In genomic region chr1:40363721-40364120, GRCh38 we compare ENCODE assay signal across 9 cellular contexts. TPM values are rescaled to one million over a fixed set of nuclear protein-coding genes. Genes with fewer than 3 reads are reported as not detected.
A peak's percentile ranks its signal among the peaks of the same experiment; 100 is the strongest.
DNase-seq lines count a peak whose midpoint lies in the region; ATAC-seq and TF ChIP-seq lines count a peak whose summit lies in the region.
"Had no signal": no experiment of that assay in that cellular context is flagged by ENCODE, and none has a peak within 500 bp of the region (broad histone marks: within the 10 kb centered on the region; RNA-seq: fewer than 3 reads in every experiment).

No MANE protein-coding gene starts in this region.

- no peaks in the 10 kb centered on the region for H3K36me3 ChIP-seq in BE2C
- no peaks in the 10 kb centered on the region for H3K36me3 ChIP-seq in suprapubic skin
- H3K36me3 ChIP-seq: left lung had no signal

- ATAC-seq in GM18861 (IDR thresholded peaks at IDR 0.05; ENCODE audit: unreplicated experiment) (peak; percentile 94), HG02840 (IDR thresholded peaks at IDR 0.05; ENCODE audit: low FRiP score, unreplicated experiment) (peak; percentile 88), SK-N-SH treated with all-trans-retinoic acid at 6 μM for 48 hours (peak; percentile 51; the same call in 1 of the 3 replicates), right cardiac atrium (no peak)
- ATAC-seq: left lung had no signal

- no peaks in the 10 kb centered on the region for H3K4me1 ChIP-seq in BE2C
- H3K4me1 ChIP-seq in suprapubic skin = no peaks in the 10 kb centered on the region
- H3K4me1 ChIP-seq in right cardiac atrium (ENCODE audit: control insufficient read depth, insufficient read depth, low read length) = no peaks in the 10 kb centered on the region

- TF ChIP-seq CTCF in BE2C (IDR thresholded peaks at IDR 0.05; ENCODE audit: low read depth, low read length) = no peak
- no peak for TF ChIP-seq CTCF in suprapubic skin (IDR thresholded peaks at IDR 0.05)

- intact Hi-C loops in right cardiac atrium (cut with DNase I) = no loop called here

- DNase-seq in BE2C (peak; percentile 6), suprapubic skin (ENCODE audit: low spot score in 2 of 2) (no peak), right cardiac atrium (no peak), HEK293T (ENCODE audit: extremely low spot score) (no peak), NCI-H1105 (lab: John Stamatoyannopoulos, UW) (no peak)
- DNase-seq: left lung had no signal

- H3K27ac ChIP-seq in suprapubic skin (no peak overlapping the region), right cardiac atrium (ENCODE audit: low read length) (no peak overlapping the region)
- H3K27ac ChIP-seq: left lung had no signal

- CTCF ChIA-PET in HEK293T (lab: Yijun Ruan, JAX) = interaction anchor here (0.6 to 1.5 kb wide), 3 partner anchors 10 to 320 kb away, joined by 3 to 4 read pairs (median 4); partner anchors contain the start of gene SMAP2

- H3K27me3 ChIP-seq in BE2C (no peaks in the 10 kb centered on the region), suprapubic skin (no peaks in the 10 kb centered on the region), right cardiac atrium (ENCODE audit: control insufficient read depth, insufficient read depth) (no peaks in the 10 kb centered on the region)

- no peak for TF ChIP-seq EP300 in suprapubic skin (IDR thresholded peaks at IDR 0.05)

- no peaks in the 10 kb centered on the region for H3K9me3 ChIP-seq in BE2C
- no peaks in the 10 kb centered on the region for H3K9me3 ChIP-seq in suprapubic skin
- H3K9me3 ChIP-seq in right cardiac atrium (ENCODE audit: control insufficient read depth, low read length) = no peaks in the 10 kb centered on the region
- H3K9me3 ChIP-seq: left lung had no signal

- TF ChIP-seq POLR2A in suprapubic skin (IDR thresholded peaks at IDR 0.05) = no peak

- POLR2A ChIA-PET in HEK293T (lab: Yijun Ruan, JAX) = interaction anchor here (2.5 kb wide), 1 partner anchor 11 kb away, joined by 8 read pairs; no protein-coding TSS in a partner anchor

- H3K4me3 ChIP-seq in BE2C (ENCODE audit: low read depth, low read length) (no peak overlapping the region), suprapubic skin (no peak overlapping the region), right cardiac atrium (ENCODE audit: low read length) (no peak overlapping the region)
- H3K4me3 ChIP-seq: left lung had no signal

- 47% methylated on average over 2 of the region's 2 CpGs for WGBS in suprapubic skin
- 44% methylated on average over 2 of the region's 2 CpGs for WGBS in right cardiac atrium

TF ChIP-seq in SK-N-SH treated with all-trans-retinoic acid at 6 μM for 48 hours, 23 proteins besides CTCF, POLR2A, EP300 and RAD21:
- no peak for TF ChIP-seq ZFP30 (CRISPR knock-in tag; IDR thresholded peaks at IDR 0.05)
- no peak for TF ChIP-seq CSRNP3 (CRISPR knock-in tag; IDR thresholded peaks at IDR 0.05)
- TF ChIP-seq ZC3H10 (CRISPR knock-in tag; IDR thresholded peaks at IDR 0.05) = no peak
- TF ChIP-seq PATZ1 (CRISPR knock-in tag; IDR thresholded peaks at IDR 0.05; ENCODE audit: borderline replicate concordance) = no peak

TF ChIP-seq in HEK293T, 16 proteins besides CTCF, POLR2A, EP300 and RAD21:
- TF ChIP-seq BHLHE40 (IDR thresholded peaks at IDR 0.05; ENCODE audit: borderline replicate concordance) (no peak), LEF1 (IDR thresholded peaks at IDR 0.05; ENCODE audit: borderline replicate concordance) (no peak), NFRKB (IDR thresholded peaks at IDR 0.05) (no peak), FOXM1 (IDR thresholded peaks at IDR 0.05; ENCODE audit: borderline replicate concordance) (no peak), CTBP1 (IDR thresholded peaks at IDR 0.05; ENCODE audit: borderline replicate concordance) (no peak)
TF ChIP-seq in HEK293T: peak in this region for 0.

RNA-seq across cellular contexts. Expression of gene SMAP2, which starts 9.8 kb away (rescaled TPM):
- 14.0 TPM for polyA plus RNA-seq in BE2C (2012; ENCODE audit: insufficient read depth, insufficient read length, low read depth)
- total RNA-seq in suprapubic skin = 10 to 100 TPM; 17.0 to 32.2 (median 28.0) TPM
- total RNA-seq in right cardiac atrium = 10 to 100 TPM; 10.9 to 23.1 (median 17.7) TPM
- polyA plus RNA-seq in right cardiac atrium = 11.2 TPM

RNA-seq across cellular contexts. Expression of gene COL9A2, which starts 46.6 kb away (rescaled TPM):
- polyA plus RNA-seq in BE2C (2012; ENCODE audit: insufficient read depth, insufficient read length, low read depth) = 1.0 TPM
- total RNA-seq in suprapubic skin = 1 to 10 TPM; 3.3 to 5.4 (median 3.6) TPM
- 1 to 10 TPM in 2 of 4 donors, under 1 TPM in 2; 0.40 to 2.0 (median 1.1) TPM for total RNA-seq in right cardiac atrium
- polyA plus RNA-seq in right cardiac atrium = 1.8 TPM

Comparison
In these comparisons a context has a peak if more than half of its experiments do, and no peak if none do; other contexts are left out.
1. ATAC-seq: peak in GM18861 (single experiment), HG02840 (single experiment) and SK-N-SH treated with all-trans-retinoic acid at 6 μM for 48 hours (single experiment); none in right cardiac atrium (0 of 2).